ENCODE assay signal across 8 cellular contexts in genomic region chrX:16882702-16883486, GRCh38. TPM values are rescaled to one million over a fixed set of nuclear protein-coding genes. Genes with fewer than 3 reads are reported as not detected.
A peak's percentile ranks its signal among the peaks of the same experiment; 100 is the strongest.
DNase-seq lines count a peak whose midpoint lies in the region; ATAC-seq and TF ChIP-seq lines count a peak whose summit lies in the region.

No MANE protein-coding gene starts in this region.

- H3K4me3 ChIP-seq in left ventricle myocardium inferior (peak overlapping the region; percentile 66), aorta (ENCODE audit: low read length in 2 of 2) (peak overlapping the region; percentile 28 to 64)

- ATAC-seq in HG02571 (IDR thresholded peaks at IDR 0.05; ENCODE audit: unreplicated experiment) (peak; percentile 59), aorta (ENCODE audit: low FRiP score) (peak; percentile 81)

- no peaks in the 10 kb centered on the region for H3K27me3 ChIP-seq in left ventricle myocardium inferior (ENCODE audit: low read depth)
- no peaks in the 10 kb centered on the region for H3K27me3 ChIP-seq in aorta (ENCODE audit: control insufficient read depth in 1 of 2, insufficient read depth in 2 of 2, low read length in 1 of 2)

- peaks cover 5% of the 10 kb centered on the region for H3K4me1 ChIP-seq in left ventricle myocardium inferior
- H3K4me1 ChIP-seq in aorta (ENCODE audit: control insufficient read depth in 1 of 2, insufficient read depth in 2 of 2, low read length in 2 of 2): peaks cover 0 to 2% of the 10 kb centered on the region in 2 donors

- H3K9me3 ChIP-seq in left ventricle myocardium inferior (replicated peaks) (no peaks in the 10 kb centered on the region), aorta (ENCODE audit: control insufficient read depth, low read length) (no peaks in the 10 kb centered on the region)

- TF ChIP-seq CTCF in left ventricle myocardium inferior (IDR thresholded peaks at IDR 0.05; ENCODE audit: borderline replicate concordance): peak; percentile 65

- H3K36me3 ChIP-seq in left ventricle myocardium inferior (no peaks in the 10 kb centered on the region), aorta (ENCODE audit: control insufficient read depth in 1 of 2, insufficient read depth in 2 of 2, low read length in 1 of 2) (no peaks in the 10 kb centered on the region)

- intact Hi-C loops in left ventricle myocardium inferior (cut with micrococcal nuclease): loop anchor here (10.0 kb wide), 1 partner anchor 162 kb away; no protein-coding TSS in a partner anchor
- intact Hi-C loops in posterior vena cava (cut with DNase I): no loop called here
- intact Hi-C loops in aorta (cut with DNase I): loop anchor here in 1 of 2 donors (1.0 kb wide), 1 partner anchor 163 kb away; no protein-coding TSS in a partner anchor

- WGBS in aorta, 2 donors: 1 to 13% methylated on average over 25 to 27 of the region's 27 CpGs

- peak overlapping the region; percentile 70 for H3K27ac ChIP-seq in left ventricle myocardium inferior (replicated peaks)
- H3K27ac ChIP-seq in aorta (ENCODE audit: low read depth in 1 of 2, low read length in 2 of 2): peak overlapping the region in 1 of 2 donors; percentile 63

- DNase-seq in GDM1 (lab: John Stamatoyannopoulos, UW) (peak; percentile 50), NCI-H1436 treated with DMSO at 0.1 percent for 48 hours (lab: John Stamatoyannopoulos, UW) (peak; percentile 10), T-helper 1 cell (peak in 4 of 5 donors; percentile 32 to 61 (median 44)), amygdala (lab: John Stamatoyannopoulos, UW) (peak in 54 of 56 donors; percentile 0 to 76 (median 24)), left ventricle myocardium inferior (peak; percentile 50), posterior vena cava (ENCODE audit: low spot score) (peak; percentile 85), aorta (peak; percentile 78 to 89)

RNA-seq across cellular contexts. Expression of gene RBBP7, which starts 12.7 kb away (rescaled TPM):
- 115 TPM for total RNA-seq in left ventricle myocardium inferior
- 100 to 1,000 TPM in 1 of 2 donors, 10 to 100 TPM in 1; 98.7 to 102 TPM for total RNA-seq in posterior vena cava
- 10 to 100 TPM; 89.4 to 97.5 TPM for total RNA-seq in aorta
- polyA plus RNA-seq in aorta: 100 to 1,000 TPM in 1 of 2 donors, 10 to 100 TPM in 1; 66.9 to 159 TPM

Comparison
In these comparisons a context has a peak if more than half of its experiments do, and no peak if none do; other contexts are left out.
1. DNase-seq: peak in every context shown above with its lines; median percentile 85 in posterior vena cava; 84 in aorta; 50 in GDM1; 50 in left ventricle myocardium inferior; 44 in T-helper 1 cell; 24 in amygdala; 10 in NCI-H1436 treated with DMSO at 0.1 percent for 48 hours.